ENCODE assay signal across 8 cellular contexts in genomic region chr1:212414328-212415106, GRCh38. TPM values are rescaled to one million over a fixed set of nuclear protein-coding genes. Genes with fewer than 3 reads are reported as not detected.
DNase-seq lines count a peak whose midpoint lies in the region; ATAC-seq lines count a peak whose summit lies in the region.

TSS of gene PACC1 (minus strand) at chr1:212414886. CDS start at chr1:212414757, 129 bp downstream.

- H3K27ac ChIP-seq in CD8-positive, alpha-beta memory T cell (ENCODE audit: low read depth, low read length): peak within 1 kb of the TSS; percentile 55

- no peaks in the 10 kb centered on the region for H3K27me3 Mint-ChIP-seq in CD8-positive, alpha-beta memory T cell

- H3K27ac Mint-ChIP-seq in CD8-positive, alpha-beta memory T cell: peak within 1 kb of the TSS; percentile 69 to 99 (median 94)

- H3K36me3 ChIP-seq in CD8-positive, alpha-beta memory T cell (ENCODE audit: insufficient read depth, low read length): peaks cover 17% of the 10 kb centered on the region

- peak; percentile 80 to 94 (median 90) for DNase-seq in CD8-positive, alpha-beta memory T cell
- DNase-seq in NK-92 (lab: John Stamatoyannopoulos, UW; ENCODE audit: unreplicated experiment) (peak; percentile 7), medulla oblongata (ENCODE audit: extremely low spot score) (peak; percentile 96)
- DNase-seq in activated CD8-positive, alpha-beta memory T cell treated with anti-CD3 and anti-CD28 coated beads for 1 hour (ENCODE audit: extremely low read depth in 1 of 2, low read depth in 1 of 2): peak; percentile 64 to 78
- DNase-seq in effector CD8-positive, alpha-beta T cell (lab: John Stamatoyannopoulos, UW): peak; percentile 82
- peak; percentile 73 for DNase-seq in stimulated activated CD8-positive, alpha-beta memory T cell treated with anti-CD3 and anti-CD28 coated beads, Interleukin-12 subunit alpha, Interleukin-12 subunit beta, amount 100 ng/mL, for 1 hour (ENCODE audit: low read depth)

- peaks cover 33 to 41% (median 36%) of the 10 kb centered on the region in 3 donors for H3K4me1 Mint-ChIP-seq in CD8-positive, alpha-beta memory T cell

- no peaks in the 10 kb centered on the region for H3K9me3 ChIP-seq in CD8-positive, alpha-beta memory T cell (ENCODE audit: low read length)

- ATAC-seq in GM19452 (IDR thresholded peaks at IDR 0.05; ENCODE audit: unreplicated experiment): peak; percentile 99
- peak; percentile 94 for ATAC-seq in HG03575 (IDR thresholded peaks at IDR 0.05; ENCODE audit: extremely low read depth, insufficient number of reproducible peaks, low FRiP score, unreplicated experiment)

- peak within 1 kb of the TSS; percentile 90 to 98 (median 92) for H3K4me3 Mint-ChIP-seq in CD8-positive, alpha-beta memory T cell

- peak within 1 kb of the TSS; percentile 90 for H3K4me3 ChIP-seq in CD8-positive, alpha-beta memory T cell (ENCODE audit: low read length)

- H3K9me3 Mint-ChIP-seq in CD8-positive, alpha-beta memory T cell: no peaks in the 10 kb centered on the region

- peaks cover 25% of the 10 kb centered on the region for H3K4me1 ChIP-seq in CD8-positive, alpha-beta memory T cell (ENCODE audit: insufficient read depth, low read length)

- POLR2A ChIA-PET in CD8-positive, alpha-beta memory T cell (lab: Charles Lee): interaction anchor here (0.6 to 1.2 kb wide), 2 partner anchors 19 to 129 kb away, joined by 3 to 10 read pairs; partner anchors contain the start of gene NENF

- H3K27me3 ChIP-seq in CD8-positive, alpha-beta memory T cell (ENCODE audit: insufficient read depth, low read length, poor library complexity, severe bottlenecking): no peaks in the 10 kb centered on the region

- CTCF ChIA-PET in CD8-positive, alpha-beta memory T cell (lab: Charles Lee): interaction anchor here (0.8 to 1.7 kb wide), 3 partner anchors 10 to 379 kb away, joined by 3 to 4 read pairs (median 4); partner anchors contain the start of genes DTL and INTS7

- peaks cover 3 to 31% (median 5%) of the 10 kb centered on the region in 3 donors for H3K36me3 Mint-ChIP-seq in CD8-positive, alpha-beta memory T cell

RNA-seq across cellular contexts. Expression of gene PACC1, which starts in this region (rescaled TPM):
- total RNA-seq in CD8-positive, alpha-beta memory T cell: 10 to 100 TPM; 16.9 to 17.8 TPM
- polyA plus RNA-seq in CD8-positive, alpha-beta memory T cell: 15.1 TPM

Comparison
In these comparisons a context has a peak if more than half of its experiments do, and no peak if none do; other contexts are left out.
1. Peak in every context shown above with its lines: DNase-seq, ATAC-seq, H3K4me3 ChIP-seq and H3K27ac ChIP-seq.
2. DNase-seq: peak in every context shown above with its lines; median percentile 96 in medulla oblongata; 90 in CD8-positive, alpha-beta memory T cell; 82 in effector CD8-positive, alpha-beta T cell; 73 in stimulated activated CD8-positive, alpha-beta memory T cell treated with anti-CD3 and anti-CD28 coated beads, Interleukin-12 subunit alpha, Interleukin-12 subunit beta, amount 100 ng/mL, for 1 hour; 71 in activated CD8-positive, alpha-beta memory T cell treated with anti-CD3 and anti-CD28 coated beads for 1 hour; 7 in NK-92.